Comparison of ENCODE assay signal across 9 cellular contexts in the genomic region with DNA sequence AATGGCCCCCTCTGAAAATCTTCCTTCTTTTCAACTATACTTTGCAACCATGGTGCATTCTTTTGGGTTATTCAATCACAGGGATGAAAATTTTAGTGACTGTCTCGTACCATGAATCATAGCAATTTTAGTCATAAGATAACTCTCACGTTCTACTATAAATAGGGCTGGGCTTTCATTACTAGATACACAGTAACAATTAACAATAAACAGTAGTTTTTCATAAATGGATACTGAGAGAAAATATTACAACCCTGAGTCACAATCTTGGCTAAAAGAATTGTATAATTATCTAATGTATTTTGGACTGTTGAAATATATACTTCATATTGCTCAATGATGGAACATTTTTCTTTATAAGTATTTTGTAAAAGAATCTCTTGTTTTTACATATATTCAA.
DNase-seq lines count a peak whose midpoint lies in the region; ATAC-seq and TF ChIP-seq lines count a peak whose summit lies in the region.
"Had no signal": no experiment of that assay in that cellular context is flagged by ENCODE, and none has a peak within 500 bp of the region (broad histone marks: within the 10 kb centered on the region; RNA-seq: fewer than 3 reads in every experiment).

No MANE protein-coding gene starts in this region.

- BruUV-seq in A673 (replicated peaks; lab: Mats Ljungman, UMichigan), result no TSS peak

- peak overlapping the region; percentile 97 for H3K27ac Mint-ChIP-seq in stimulated activated naive B cell treated with anti-CD40 and anti-IgM and Interleukin-4, amounts not matched to agents 10 μg/mL and 1 μg/mL and 100 μg/mL, for 72 hours
- H3K27ac Mint-ChIP-seq: activated T-cell treated with anti-CD3 and anti-CD28 coated beads, Interleukin-2, amount 50 U/mL, for 72 hours had no signal

- H3K27ac ChIP-seq in SJSA1 (peak overlapping the region; percentile 64), A673 (ENCODE audit: low read depth, low read length, poor library complexity, severe bottlenecking) (no peak overlapping the region)
- H3K27ac ChIP-seq: suprapubic skin had no signal

- H3K9me3 ChIP-seq in SJSA1 (replicated peaks) (no peaks in the 10 kb centered on the region), A673 (ENCODE audit: low read depth, low read length, poor library complexity, severe bottlenecking) (no peaks in the 10 kb centered on the region)
- H3K9me3 ChIP-seq: suprapubic skin had no signal

- TF ChIP-seq CTCF in foreskin fibroblast (IDR thresholded peaks at IDR 0.05; ENCODE audit: low read depth, low read length) (no peak), A673 (conservative IDR thresholded peaks at IDR 0.05; ENCODE audit: low read depth, low read length) (no peak)

- H3K27me3 ChIP-seq in SJSA1 (replicated peaks) (no peaks in the 10 kb centered on the region), A673 (replicated peaks; ENCODE audit: insufficient read depth, low read depth, low read length, poor library complexity) (no peaks in the 10 kb centered on the region)
- H3K27me3 ChIP-seq: suprapubic skin had no signal

- H3K36me3 Mint-ChIP-seq in stimulated activated naive B cell treated with anti-CD40 and anti-IgM and Interleukin-4, amounts not matched to agents 10 μg/mL and 1 μg/mL and 100 μg/mL, for 72 hours, result peaks cover 2 to 3% of the 10 kb centered on the region in 2 donors

- H3K4me3 Mint-ChIP-seq in stimulated activated naive B cell treated with anti-CD40 and anti-IgM and Interleukin-4, amounts not matched to agents 10 μg/mL and 1 μg/mL and 100 μg/mL, for 72 hours, result peak overlapping the region; percentile 18 to 75
- H3K4me3 Mint-ChIP-seq: activated T-cell treated with anti-CD3 and anti-CD28 coated beads, Interleukin-2, amount 50 U/mL, for 72 hours had no signal

- DNase-seq in SJSA1 (ENCODE audit: low read depth in 1 of 2, low spot score in 2 of 2) (peak in 1 of 2 experiments; percentile 49), foreskin fibroblast (peak; percentile 64 to 83), A673 (ENCODE audit: low spot score) (no peak)
- DNase-seq in stimulated activated naive B cell treated with anti-CD40 and anti-IgM and Interleukin-4, amounts not matched to agents 10 μg/mL and 1 μg/mL and 100 μg/mL, for 72 hours, result no peak
- DNase-seq: activated T-cell treated with anti-CD3 and anti-CD28 coated beads, Interleukin-2, amount 50 U/mL, for 72 hours had no signal

- H3K36me3 ChIP-seq in SJSA1, result no peaks in the 10 kb centered on the region
- no peaks in the 10 kb centered on the region for H3K36me3 ChIP-seq in A673 (ENCODE audit: insufficient read depth, low read length, poor library complexity, severe bottlenecking)
- H3K36me3 ChIP-seq: suprapubic skin had no signal

- H3K4me1 ChIP-seq in SJSA1 (replicated peaks) (peaks cover 79% of the 10 kb centered on the region), A673 (ENCODE audit: insufficient read depth, low read length, poor library complexity, severe bottlenecking) (no peaks in the 10 kb centered on the region)

- H3K4me3 ChIP-seq in SJSA1 (no peak overlapping the region), foreskin fibroblast (ENCODE audit: low read depth in 1 of 2, low read length in 2 of 2) (no peak overlapping the region), A673 (ENCODE audit: low read depth, low read length, poor library complexity, severe bottlenecking) (no peak overlapping the region)
- H3K4me3 ChIP-seq: suprapubic skin had no signal

- POLR2A ChIA-PET in A673 (lab: Charles Lee; ENCODE audit: low non-redundant PET), result no interaction called here

- ATAC-seq in HG02973 (IDR thresholded peaks at IDR 0.05; ENCODE audit: unreplicated experiment) (peak; percentile 22), GM19455 (IDR thresholded peaks at IDR 0.05; ENCODE audit: unreplicated experiment) (no peak), GM19035 (IDR thresholded peaks at IDR 0.05; ENCODE audit: unreplicated experiment) (no peak)
- ATAC-seq in stimulated activated naive B cell treated with anti-CD40 and anti-IgM and Interleukin-4, amounts not matched to agents 10 μg/mL and 1 μg/mL and 100 μg/mL, for 72 hours (replicated peaks), result no peak
- ATAC-seq: activated T-cell treated with anti-CD3 and anti-CD28 coated beads, Interleukin-2, amount 50 U/mL, for 72 hours had no signal

- CTCF ChIA-PET in A673 (lab: Charles Lee), result no interaction called here

- H3K9me3 Mint-ChIP-seq in stimulated activated naive B cell treated with anti-CD40 and anti-IgM and Interleukin-4, amounts not matched to agents 10 μg/mL and 1 μg/mL and 100 μg/mL, for 72 hours, result peaks cover 0 to 1% of the 10 kb centered on the region in 2 donors
- H3K9me3 Mint-ChIP-seq: activated T-cell treated with anti-CD3 and anti-CD28 coated beads, Interleukin-2, amount 50 U/mL, for 72 hours had no signal

- H3K4me1 Mint-ChIP-seq in stimulated activated naive B cell treated with anti-CD40 and anti-IgM and Interleukin-4, amounts not matched to agents 10 μg/mL and 1 μg/mL and 100 μg/mL, for 72 hours, result peaks cover 43 to 97% of the 10 kb centered on the region in 2 donors

- intact Hi-C loops in A673 (cut with micrococcal nuclease; ENCODE audit: unreplicated experiment), result no loop called here

- H3K27me3 Mint-ChIP-seq in stimulated activated naive B cell treated with anti-CD40 and anti-IgM and Interleukin-4, amounts not matched to agents 10 μg/mL and 1 μg/mL and 100 μg/mL, for 72 hours, result no peaks in the 10 kb centered on the region

Comparison
In these comparisons a context has a peak if more than half of its experiments do, and no peak if none do; other contexts are left out.
1. DNase-seq: peak in foreskin fibroblast (2 of 2); none in stimulated activated naive B cell treated with anti-CD40 and anti-IgM and Interleukin-4, amounts not matched to agents 10 μg/mL and 1 μg/mL and 100 μg/mL, for 72 hours (single experiment) and A673 (single experiment).